Comparison of ENCODE assay signal across 8 cellular contexts in genomic region chr16:50611332-50611934, GRCh38.
DNase-seq lines count a peak whose midpoint lies in the region; ATAC-seq and TF ChIP-seq lines count a peak whose summit lies in the region.
"Had no signal": no experiment of that assay in that cellular context is flagged by ENCODE, and none has a peak within 500 bp of the region (broad histone marks: within the 10 kb centered on the region; RNA-seq: fewer than 3 reads in every experiment).

No MANE protein-coding gene starts in this region.

- TF ChIP-seq POLR2A in NB4 (IDR thresholded peaks at IDR 0.05; ENCODE audit: extremely low read depth, insufficient read length), result no peak

- CTCF ChIA-PET in HEK293T (lab: Yijun Ruan, JAX), result interaction anchor here (0.8 kb wide), 1 partner anchor 46 kb away, joined by 3 read pairs; no protein-coding TSS in a partner anchor

- POLR2A ChIA-PET in HEK293T (lab: Yijun Ruan, JAX), result no interaction called here

- TF ChIP-seq CTCF in GM06990 (IDR thresholded peaks at IDR 0.05; ENCODE audit: insufficient read depth, low read length, poor library complexity, severe bottlenecking) (peak; percentile 17), NB4 (IDR thresholded peaks at IDR 0.05; ENCODE audit: low read depth, low read length) (peak; percentile 47)

- no peak for ATAC-seq in HG03342 (IDR thresholded peaks at IDR 0.05; ENCODE audit: unreplicated experiment)

- H3K36me3 ChIP-seq in GM06990 (ENCODE audit: control insufficient read depth, insufficient read depth, low read length), result no peaks in the 10 kb centered on the region

- no peak overlapping the region for H3K4me3 ChIP-seq in GM06990 (replicated peaks; ENCODE audit: low read depth, low read length)
- H3K4me3 ChIP-seq in NB4 (ENCODE audit: low read depth, low read length), result no peak overlapping the region

- DNase-seq in GM06990 (ENCODE audit: extremely low read depth, insufficient read length) (no peak), NB4 (ENCODE audit: low read depth) (peak; percentile 89), dermis blood vessel endothelial cell (peak; percentile 67), pulmonary artery endothelial cell (ENCODE audit: low read depth, low spot score) (peak; percentile 13), SHP77 treated with DMSO at 0.1 percent for 48 hours (lab: John Stamatoyannopoulos, UW) (no peak), HEK293T (ENCODE audit: extremely low spot score) (no peak)
- DNase-seq: NCI-H446 had no signal

- H3K27me3 ChIP-seq in GM06990 (replicated peaks; ENCODE audit: control insufficient read depth, insufficient read depth, low read length), result no peaks in the 10 kb centered on the region; the same call in 1 of the 2 replicates

TF ChIP-seq in HEK293T, 16 proteins besides CTCF, POLR2A, EP300 and RAD21:
- no peak for TF ChIP-seq FOXM1 (IDR thresholded peaks at IDR 0.05; ENCODE audit: borderline replicate concordance)

Comparison
In these comparisons a context has a peak if more than half of its experiments do, and no peak if none do; other contexts are left out.
1. DNase-seq: peak in NB4 (single experiment), dermis blood vessel endothelial cell (single experiment) and pulmonary artery endothelial cell (single experiment); none in GM06990 (single experiment), SHP77 treated with DMSO at 0.1 percent for 48 hours (single experiment) and HEK293T (single experiment).